ENCODE assay signal across 10 cellular contexts in the genomic region with DNA sequence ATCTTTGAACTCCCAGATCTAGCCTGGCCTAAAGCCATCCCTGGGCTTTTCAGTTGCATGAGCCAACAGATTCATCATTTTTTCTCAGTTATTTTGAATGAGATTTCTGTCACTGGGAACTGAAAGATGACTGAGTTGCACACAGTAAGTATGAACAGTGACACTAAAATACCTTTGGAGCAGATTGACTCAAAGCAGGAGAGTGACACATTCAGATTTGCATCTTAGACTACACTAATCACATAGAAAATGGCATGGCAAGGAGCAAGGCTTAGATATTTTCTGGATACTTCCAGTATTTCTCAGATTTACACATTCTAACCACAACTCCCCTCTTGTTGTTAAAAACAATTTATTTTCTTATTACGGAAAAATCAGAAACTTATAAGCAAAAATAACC.
A peak's percentile ranks its signal among the peaks of the same experiment; 100 is the strongest.
DNase-seq lines count a peak whose midpoint lies in the region; ATAC-seq and TF ChIP-seq lines count a peak whose summit lies in the region.
"Had no signal": no experiment of that assay in that cellular context is flagged by ENCODE, and none has a peak within 500 bp of the region (broad histone marks: within the 10 kb centered on the region; RNA-seq: fewer than 3 reads in every experiment).

No MANE protein-coding gene starts in this region.

- no peak overlapping the region for H3K4me2 ChIP-seq in MM.1S (ENCODE audit: low read depth, low read length)

- no peaks in the 10 kb centered on the region for H3K27me3 Mint-ChIP-seq in effector memory CD8-positive, alpha-beta T cell

- H3K4me3 Mint-ChIP-seq in effector memory CD8-positive, alpha-beta T cell = no peak overlapping the region

- peaks cover 15% of the 10 kb centered on the region for H3F3A ChIP-seq in MM.1S (ENCODE audit: insufficient read depth, low read length)

- peak; percentile 85 for ATAC-seq in GM19025 (IDR thresholded peaks at IDR 0.05; ENCODE audit: low read depth, unreplicated experiment)
- ATAC-seq in HG02763 (IDR thresholded peaks at IDR 0.05; ENCODE audit: unreplicated experiment) = peak; percentile 83
- ATAC-seq in effector memory CD8-positive, alpha-beta T cell (replicated peaks) = no peak

- H3K9me2 ChIP-seq in MM.1S (replicated peaks; ENCODE audit: insufficient read depth, low read length) = no peaks in the 10 kb centered on the region

- no peaks in the 10 kb centered on the region for H3K9me3 ChIP-seq in MM.1S (replicated peaks; ENCODE audit: insufficient read depth, low read length)

- H3K27ac ChIP-seq in MM.1S (ENCODE audit: low read length) = peak overlapping the region; percentile 6; the same call in 1 of the 2 replicates
- H3K27ac ChIP-seq: WERI-Rb-1 had no signal

- no peaks in the 10 kb centered on the region for H3K79me2 ChIP-seq in MM.1S (ENCODE audit: low read length)

- H3K4me3 ChIP-seq in MM.1S (ENCODE audit: low read length) = no peak overlapping the region

- TF ChIP-seq CTCF in GM10266 (IDR thresholded peaks at IDR 0.05; ENCODE audit: control insufficient read depth, insufficient read depth, low read depth, missing control alignments) (no peak), MM.1S (IDR thresholded peaks at IDR 0.05; ENCODE audit: low read length) (no peak)

- no peaks in the 10 kb centered on the region for H4K20me1 ChIP-seq in MM.1S (ENCODE audit: insufficient read depth, low read length)

- peaks cover 5% of the 10 kb centered on the region; the same call in 1 of the 2 replicates for H3K36me3 ChIP-seq in MM.1S (replicated peaks; ENCODE audit: insufficient read depth, low read length)
- H3K36me3 ChIP-seq: WERI-Rb-1 had no signal

- H3K9me3 Mint-ChIP-seq in effector memory CD8-positive, alpha-beta T cell = no peaks in the 10 kb centered on the region

- H3K36me3 Mint-ChIP-seq in effector memory CD8-positive, alpha-beta T cell (ENCODE audit: insufficient read depth) = no peaks in the 10 kb centered on the region

- H3K9ac ChIP-seq in MM.1S (ENCODE audit: low read length) = no peak overlapping the region

- DNase-seq in GM10266 (ENCODE audit: extremely low spot score) = peak; percentile 68
- no peak for DNase-seq in MM.1S
- DNase-seq in NCI-H2227 (lab: John Stamatoyannopoulos, UW; ENCODE audit: unreplicated experiment) = no peak
- no peak for DNase-seq in effector memory CD8-positive, alpha-beta T cell
- no peak for DNase-seq in activated gamma-delta T cell (lab: John Stamatoyannopoulos, UW)
- DNase-seq in NCI-H187 treated with DMSO at 0.1 percent for 48 hours (lab: John Stamatoyannopoulos, UW) = no peak
- DNase-seq: NCI-H774, WERI-Rb-1 had no signal

- H3K27ac Mint-ChIP-seq in effector memory CD8-positive, alpha-beta T cell = no peak overlapping the region

- no peaks in the 10 kb centered on the region for H3K27me3 ChIP-seq in MM.1S (replicated peaks; ENCODE audit: insufficient read depth, low read length)

- peaks cover 28% of the 10 kb centered on the region for H3K4me1 ChIP-seq in MM.1S (ENCODE audit: low read length)

- no peak overlapping the region for H2AFZ ChIP-seq in MM.1S (ENCODE audit: low read length)

- H3K4me1 Mint-ChIP-seq in effector memory CD8-positive, alpha-beta T cell (ENCODE audit: low read depth in 2 of 2) = peaks cover 5% of the 10 kb centered on the region in 2 donors
